ENCODE assay signal across 23 cellular contexts in the genomic region with DNA sequence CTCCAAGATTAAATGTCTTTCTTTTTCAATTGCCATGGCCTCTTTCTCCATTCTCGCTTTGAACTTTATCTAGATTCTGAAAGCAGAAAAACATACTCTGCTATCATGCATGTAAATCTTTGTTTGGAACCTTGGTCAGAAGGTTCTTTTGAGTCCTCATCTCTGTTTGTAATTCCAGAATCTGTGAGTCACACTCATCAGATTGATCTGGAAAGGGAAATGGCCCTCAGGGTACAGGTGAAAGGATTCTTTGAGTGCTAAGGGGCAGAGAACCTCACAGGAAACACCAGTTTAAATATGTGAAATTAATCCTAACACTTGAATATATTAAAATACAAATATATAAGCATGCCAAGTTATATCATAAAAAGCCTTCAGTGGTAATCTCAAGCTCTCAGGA.
DNase-seq lines count a peak whose midpoint lies in the region; FAIRE-seq and TF ChIP-seq lines count a peak whose summit lies in the region.
"Had no signal": no experiment of that assay in that cellular context is flagged by ENCODE, and none has a peak within 500 bp of the region (broad histone marks: within the 10 kb centered on the region; RNA-seq: fewer than 3 reads in every experiment).

No MANE protein-coding gene starts in this region.

- H3K23ac ChIP-seq in mesendoderm (ENCODE audit: low read length): no peak overlapping the region

- no peaks in the 10 kb centered on the region for H3K4me1 ChIP-seq in mesendoderm (ENCODE audit: control insufficient read depth, low read depth, low read length)
- no peaks in the 10 kb centered on the region for H3K4me1 ChIP-seq in vagina
- H3K4me1 ChIP-seq: BLaER1 treated with 17β-estradiol and CSF1 and Interleukin-3, amounts not matched to agents 10 nM and 100 nM; Peyer's patch had no signal

- TF ChIP-seq CTCF in bronchial epithelial cell (IDR thresholded peaks at IDR 0.05; ENCODE audit: insufficient read depth, low read length, severe bottlenecking) (no peak), vagina (IDR thresholded peaks at IDR 0.05) (no peak)

- no peak overlapping the region for H3K4me2 ChIP-seq in mesendoderm (ENCODE audit: low read length)
- H3K4me2 ChIP-seq: BLaER1 treated with 17β-estradiol and CSF1 and Interleukin-3, amounts not matched to agents 10 nM and 100 nM; KMS-11 had no signal

- WGBS in mesendoderm (ENCODE audit: extremely low coverage, insufficient coverage, low lambda C conversion rate): no CpG with 5 or more reads among the region's 1 CpG

- H3K79me1 ChIP-seq in mesendoderm (ENCODE audit: low read length): no peaks in the 10 kb centered on the region

- H3K79me2 ChIP-seq in mesendoderm (ENCODE audit: control insufficient read depth, insufficient read depth, low read length): no peaks in the 10 kb centered on the region

- no peak overlapping the region for H3K27ac ChIP-seq in mesendoderm (ENCODE audit: low read depth, low read length)
- H3K27ac ChIP-seq in vagina: no peak overlapping the region
- H3K27ac ChIP-seq: BLaER1 treated with 17β-estradiol and CSF1 and Interleukin-3, amounts not matched to agents 10 nM and 100 nM; KMS-11; Peyer's patch had no signal

- H2BK5ac ChIP-seq in mesendoderm (ENCODE audit: low read length): no peak overlapping the region

- no peaks in the 10 kb centered on the region for H3K9me3 ChIP-seq in vagina
- H3K9me3 ChIP-seq: BLaER1 treated with 17β-estradiol and CSF1 and Interleukin-3, amounts not matched to agents 10 nM and 100 nM; Peyer's patch had no signal

- no peak for TF ChIP-seq POLR2A in vagina (IDR thresholded peaks at IDR 0.05)

- H2AK5ac ChIP-seq in mesendoderm (ENCODE audit: low read length): no peak overlapping the region

- H3K4me3 ChIP-seq in bronchial epithelial cell (ENCODE audit: low read depth, low read length): no peak overlapping the region
- no peak overlapping the region for H3K4me3 ChIP-seq in mesendoderm (ENCODE audit: low read length)
- H3K4me3 ChIP-seq in vagina: no peak overlapping the region
- H3K4me3 ChIP-seq: BLaER1 treated with 17β-estradiol and CSF1 and Interleukin-3, amounts not matched to agents 10 nM and 100 nM; Peyer's patch had no signal

- H4K8ac ChIP-seq in mesendoderm (ENCODE audit: low read depth, low read length): no peak overlapping the region

- no peak overlapping the region for H3K4ac ChIP-seq in mesendoderm (ENCODE audit: low read depth, low read length)

- FAIRE-seq in bronchial epithelial cell (lab: Jason Lieb, UNC): no peak
- FAIRE-seq: A204.1, GM19239 had no signal

- no peak overlapping the region for H3K18ac ChIP-seq in mesendoderm (ENCODE audit: low read length)

- no peaks in the 10 kb centered on the region for H3K27me3 ChIP-seq in bronchial epithelial cell (ENCODE audit: control insufficient read depth, insufficient read depth, low read length)
- H3K27me3 ChIP-seq in mesendoderm (ENCODE audit: insufficient read depth, low read length, poor library complexity): no peaks in the 10 kb centered on the region
- no peaks in the 10 kb centered on the region for H3K27me3 ChIP-seq in vagina
- H3K27me3 ChIP-seq: BLaER1 treated with 17β-estradiol and CSF1 and Interleukin-3, amounts not matched to agents 10 nM and 100 nM; Peyer's patch had no signal

- H2BK120ac ChIP-seq in mesendoderm (ENCODE audit: low read depth, low read length): no peak overlapping the region

- DNase-seq in COLO829 (ENCODE audit: low spot score): peak; percentile 48
- DNase-seq in ELR (ENCODE audit: low read depth): peak; percentile 18
- DNase-seq in bronchial epithelial cell (ENCODE audit: low read depth): peak; percentile 65
- peak; percentile 5 for DNase-seq in mesendoderm
- DNase-seq in SKM-1 treated with dmso at 0.1 percent for 144 hours (lab: John Stamatoyannopoulos, UW; ENCODE audit: unreplicated experiment): no peak
- no peak for DNase-seq in stimulated activated CD4-positive, alpha-beta T cell treated with anti-CD3 and anti-CD28 coated beads, Interleukin-2, amount 100 ng/mL, for 24 hours
- DNase-seq in vagina (ENCODE audit: extremely low spot score in 2 of 2): no peak
- DNase-seq: AML-193; CD4-positive, alpha-beta T cell; COR-L47; DMS79 treated with DMSO at 0.1 percent for 48 hours; NCI-H1048; NCI-H1417; NCI-H1694; NCI-H2029 treated with DMSO at 0.1 percent for 48 hours; NCI-H2227 treated with DMSO at 0.1 percent for 48 hours; NCI-H526 treated with DMSO at 0.1 percent for 48 hours; Peyer's patch; SIG-M5 had no signal

- no peak overlapping the region for H2BK15ac ChIP-seq in mesendoderm (replicated peaks; ENCODE audit: low read depth)

- H4K5ac ChIP-seq in mesendoderm (ENCODE audit: low read length): no peak overlapping the region

- no peak overlapping the region for H3K9ac ChIP-seq in mesendoderm (ENCODE audit: low read length)
- H3K9ac ChIP-seq: BLaER1 treated with 17β-estradiol and CSF1 and Interleukin-3, amounts not matched to agents 10 nM and 100 nM; KMS-11 had no signal

- intact Hi-C loops in vagina (cut with DNase I): no loop called here

- no peak overlapping the region for H3K56ac ChIP-seq in mesendoderm (ENCODE audit: low read length)

- H3K36me3 ChIP-seq in bronchial epithelial cell (ENCODE audit: control insufficient read depth, insufficient read depth, low read length): no peaks in the 10 kb centered on the region
- H3K36me3 ChIP-seq in mesendoderm (ENCODE audit: control insufficient read depth, insufficient read depth, low read length): no peaks in the 10 kb centered on the region
- H3K36me3 ChIP-seq in vagina: no peaks in the 10 kb centered on the region
- H3K36me3 ChIP-seq: BLaER1 treated with 17β-estradiol and CSF1 and Interleukin-3, amounts not matched to agents 10 nM and 100 nM; Peyer's patch had no signal

Comparison
In these comparisons a context has a peak if more than half of its experiments do, and no peak if none do; other contexts are left out.
1. DNase-seq: peak in COLO829 (single experiment), ELR (single experiment), bronchial epithelial cell (single experiment) and mesendoderm (single experiment); none in SKM-1 treated with dmso at 0.1 percent for 144 hours (single experiment), stimulated activated CD4-positive, alpha-beta T cell treated with anti-CD3 and anti-CD28 coated beads, Interleukin-2, amount 100 ng/mL, for 24 hours (0 of 2) and vagina (0 of 2).